13 cellular contexts compared by ENCODE assay signal in the genomic region with DNA sequence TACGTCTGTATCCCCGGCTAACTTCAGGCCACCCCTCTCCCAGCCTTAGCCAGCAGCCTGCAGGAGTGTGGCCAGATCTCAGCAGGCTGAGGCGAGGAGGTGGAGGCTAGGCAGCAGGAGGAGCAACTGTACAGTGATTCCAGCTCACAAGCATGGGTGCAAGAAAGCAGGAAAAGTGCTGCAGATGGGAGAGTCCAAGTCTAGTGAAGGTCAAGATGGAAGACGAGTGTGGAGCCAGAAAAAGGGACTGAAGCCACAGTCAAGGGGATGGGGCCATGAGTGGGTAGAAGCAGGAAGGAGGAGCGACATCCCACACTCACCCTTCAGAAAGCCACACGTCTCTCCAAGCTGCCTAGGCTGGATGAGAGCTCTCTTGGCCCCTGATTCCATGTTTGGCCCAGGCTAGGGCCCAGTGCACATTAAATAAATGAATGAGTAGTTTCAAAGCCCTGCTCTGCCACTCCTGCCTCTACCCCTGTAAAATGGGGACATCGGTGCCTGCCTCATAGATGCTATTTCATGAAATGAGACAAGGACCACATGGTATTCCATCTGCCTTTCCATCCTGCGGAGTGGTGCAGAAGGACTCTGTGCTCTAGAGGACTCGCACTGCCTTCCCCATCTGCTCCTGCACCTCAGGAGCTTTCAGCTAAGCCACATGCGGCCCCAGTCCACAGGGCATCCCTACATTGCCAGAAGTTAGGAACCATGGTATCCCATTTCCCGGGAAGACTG. TPM values are rescaled to one million over a fixed set of nuclear protein-coding genes. Genes with fewer than 3 reads are reported as not detected.
DNase-seq lines count a peak whose midpoint lies in the region; ATAC-seq, FAIRE-seq and TF ChIP-seq lines count a peak whose summit lies in the region.
"Had no signal": no experiment of that assay in that cellular context is flagged by ENCODE, and none has a peak within 500 bp of the region (broad histone marks: within the 10 kb centered on the region; RNA-seq: fewer than 3 reads in every experiment).

No MANE protein-coding gene starts in this region.

- no peak for ATAC-seq in stimulated activated memory B cell treated with anti-CD40 and anti-IgM and Interleukin-4, amounts not matched to agents 10 μg/mL and 1 μg/mL and 100 μg/mL, for 72 hours
- ATAC-seq in GM21619 (IDR thresholded peaks at IDR 0.05; ENCODE audit: unreplicated experiment): no peak

- H3K4me1 ChIP-seq in astrocyte (ENCODE audit: insufficient read depth, low read length): peaks cover 13% of the 10 kb centered on the region

- peak overlapping the region; percentile 89 for H3K4me3 Mint-ChIP-seq in activated naive CD4-positive, alpha-beta T cell treated with anti-CD3 and anti-CD28 coated beads, Interleukin-2, amount 50 U/mL, for 24 hours
- peak overlapping the region; percentile 73 for H3K4me3 Mint-ChIP-seq in astrocyte (ENCODE audit: unreplicated experiment)
- H3K4me3 Mint-ChIP-seq in stimulated activated memory B cell treated with anti-CD40 and anti-IgM and Interleukin-4, amounts not matched to agents 10 μg/mL and 1 μg/mL and 100 μg/mL, for 72 hours: no peak overlapping the region
- H3K4me3 Mint-ChIP-seq: dendritic cell treated with granulocyte-macrophage colony-stimulating factor and Interleukin-4, amounts not matched to agents 40 ng/mL and 50 ng/mL, for 4 days had no signal

- H3K27ac Mint-ChIP-seq in activated naive CD4-positive, alpha-beta T cell treated with anti-CD3 and anti-CD28 coated beads, Interleukin-2, amount 50 U/mL, for 24 hours: peak overlapping the region; percentile 82
- peak overlapping the region; percentile 29 for H3K27ac Mint-ChIP-seq in astrocyte (ENCODE audit: unreplicated experiment)
- peak overlapping the region; percentile 26 for H3K27ac Mint-ChIP-seq in stimulated activated memory B cell treated with anti-CD40 and anti-IgM and Interleukin-4, amounts not matched to agents 10 μg/mL and 1 μg/mL and 100 μg/mL, for 72 hours
- H3K27ac Mint-ChIP-seq: dendritic cell treated with granulocyte-macrophage colony-stimulating factor and Interleukin-4, amounts not matched to agents 40 ng/mL and 50 ng/mL, for 4 days had no signal

- DNase-seq in activated naive CD4-positive, alpha-beta T cell treated with anti-CD3 and anti-CD28 coated beads, Interleukin-2, amount 50 U/mL, for 16 hours: no peak
- DNase-seq in NCI-H1694 (lab: John Stamatoyannopoulos, UW): peak; percentile 87
- no peak for DNase-seq in astrocyte (ENCODE audit: low read depth)
- no peak for DNase-seq in activated effector memory CD4-positive, alpha-beta T cell treated with anti-CD3 and anti-CD28 coated beads, Interleukin-2, amount 50 U/mL, for 16 hours
- DNase-seq in islet precursor cell: no peak
- DNase-seq: AML-193, NCI-H345, RPMI8226, WERI-Rb-1 had no signal

- H2AFZ ChIP-seq in astrocyte (ENCODE audit: low read depth, low read length): no peak overlapping the region

- H3K27me3 Mint-ChIP-seq in activated naive CD4-positive, alpha-beta T cell treated with anti-CD3 and anti-CD28 coated beads, Interleukin-2, amount 50 U/mL, for 24 hours: no peaks in the 10 kb centered on the region
- H3K27me3 Mint-ChIP-seq in astrocyte (ENCODE audit: low read depth, unreplicated experiment): no peaks in the 10 kb centered on the region
- H3K27me3 Mint-ChIP-seq in stimulated activated memory B cell treated with anti-CD40 and anti-IgM and Interleukin-4, amounts not matched to agents 10 μg/mL and 1 μg/mL and 100 μg/mL, for 72 hours: no peaks in the 10 kb centered on the region
- H3K27me3 Mint-ChIP-seq: dendritic cell treated with granulocyte-macrophage colony-stimulating factor and Interleukin-4, amounts not matched to agents 40 ng/mL and 50 ng/mL, for 4 days had no signal

- FAIRE-seq in astrocyte (lab: Jason Lieb, UNC): no peak

- H3K27ac ChIP-seq in astrocyte (ENCODE audit: low read depth, low read length): no peak overlapping the region
- H3K27ac ChIP-seq: WERI-Rb-1 had no signal

- peaks cover 9% of the 10 kb centered on the region for H3K36me3 Mint-ChIP-seq in activated naive CD4-positive, alpha-beta T cell treated with anti-CD3 and anti-CD28 coated beads, Interleukin-2, amount 50 U/mL, for 24 hours
- peaks cover 15% of the 10 kb centered on the region for H3K36me3 Mint-ChIP-seq in astrocyte (ENCODE audit: low read depth, unreplicated experiment)
- peaks cover 34% of the 10 kb centered on the region for H3K36me3 Mint-ChIP-seq in stimulated activated memory B cell treated with anti-CD40 and anti-IgM and Interleukin-4, amounts not matched to agents 10 μg/mL and 1 μg/mL and 100 μg/mL, for 72 hours

- no peak for TF ChIP-seq CTCF in astrocyte (IDR thresholded peaks at IDR 0.05; ENCODE audit: insufficient read depth, low read depth, low read length)

- H4K20me1 ChIP-seq in astrocyte (ENCODE audit: insufficient read depth, low read length): peaks cover 64% of the 10 kb centered on the region

- no peaks in the 10 kb centered on the region for H3K9me3 ChIP-seq in astrocyte (ENCODE audit: insufficient read depth, low read depth, low read length)

- peaks cover 47% of the 10 kb centered on the region for H3K4me1 Mint-ChIP-seq in activated naive CD4-positive, alpha-beta T cell treated with anti-CD3 and anti-CD28 coated beads, Interleukin-2, amount 50 U/mL, for 24 hours
- peaks cover 22% of the 10 kb centered on the region for H3K4me1 Mint-ChIP-seq in astrocyte (ENCODE audit: low read depth, unreplicated experiment)
- H3K4me1 Mint-ChIP-seq in stimulated activated memory B cell treated with anti-CD40 and anti-IgM and Interleukin-4, amounts not matched to agents 10 μg/mL and 1 μg/mL and 100 μg/mL, for 72 hours: peaks cover 65% of the 10 kb centered on the region

- peaks cover 72% of the 10 kb centered on the region for H3K79me2 ChIP-seq in astrocyte (ENCODE audit: insufficient read depth, low read length)

- H3K36me3 ChIP-seq in astrocyte (ENCODE audit: insufficient read depth, low read length): peaks cover 4% of the 10 kb centered on the region

- no peak overlapping the region for H3K4me2 ChIP-seq in astrocyte (ENCODE audit: low read length)

- H3K27me3 ChIP-seq in astrocyte (ENCODE audit: insufficient read depth, low read length): no peaks in the 10 kb centered on the region

- H3K9ac ChIP-seq in astrocyte (ENCODE audit: low read length): no peak overlapping the region

- no peak overlapping the region for H3K4me3 ChIP-seq in astrocyte (ENCODE audit: insufficient read depth, low read depth, low read length)

- no peaks in the 10 kb centered on the region for H3K9me3 Mint-ChIP-seq in activated naive CD4-positive, alpha-beta T cell treated with anti-CD3 and anti-CD28 coated beads, Interleukin-2, amount 50 U/mL, for 24 hours
- no peaks in the 10 kb centered on the region for H3K9me3 Mint-ChIP-seq in astrocyte (ENCODE audit: unreplicated experiment)
- no peaks in the 10 kb centered on the region for H3K9me3 Mint-ChIP-seq in stimulated activated memory B cell treated with anti-CD40 and anti-IgM and Interleukin-4, amounts not matched to agents 10 μg/mL and 1 μg/mL and 100 μg/mL, for 72 hours
- H3K9me3 Mint-ChIP-seq: dendritic cell treated with granulocyte-macrophage colony-stimulating factor and Interleukin-4, amounts not matched to agents 40 ng/mL and 50 ng/mL, for 4 days had no signal

RNA-seq across cellular contexts. Expression of a gene that starts 2.9 kb away (rescaled TPM):
- total RNA-seq in astrocyte: 34.0 and 34.3 TPM in 2 replicates

RNA-seq across cellular contexts. Expression of a gene that starts 5.7 kb away (rescaled TPM):
- total RNA-seq in astrocyte: 0.11 and 0.22 TPM in 2 replicates

RNA-seq across cellular contexts. Expression of a gene that starts 15.2 kb away (rescaled TPM):
- 46.8 and 49.5 TPM in 2 replicates for total RNA-seq in astrocyte

RNA-seq across cellular contexts. Expression of a gene that starts 38.9 kb away (rescaled TPM):
- 28.2 and 28.5 TPM in 2 replicates for total RNA-seq in astrocyte

RNA-seq across cellular contexts. Expression of a gene that starts 59.4 kb away (rescaled TPM):
- total RNA-seq in astrocyte: 59.1 and 62.8 TPM in 2 replicates

Comparison
In these comparisons a context has a peak if more than half of its experiments do, and no peak if none do; other contexts are left out.
1. H3K27ac Mint-ChIP-seq: peak in every context shown above with its lines; median percentile 82 in activated naive CD4-positive, alpha-beta T cell treated with anti-CD3 and anti-CD28 coated beads, Interleukin-2, amount 50 U/mL, for 24 hours; 29 in astrocyte; 26 in stimulated activated memory B cell treated with anti-CD40 and anti-IgM and Interleukin-4, amounts not matched to agents 10 μg/mL and 1 μg/mL and 100 μg/mL, for 72 hours.